Comparison of ENCODE assay signal across 29 cellular contexts in genomic region chr12:2258035-2258434, GRCh38.
A peak's percentile ranks its signal among the peaks of the same experiment; 100 is the strongest.
DNase-seq lines count a peak whose midpoint lies in the region; ATAC-seq and TF ChIP-seq lines count a peak whose summit lies in the region.
"Had no signal": no experiment of that assay in that cellular context is flagged by ENCODE, and none has a peak within 500 bp of the region (broad histone marks: within the 10 kb centered on the region; RNA-seq: fewer than 3 reads in every experiment).

No MANE protein-coding gene starts in this region.

- TF ChIP-seq CTCF in left ventricle myocardium inferior (IDR thresholded peaks at IDR 0.05; ENCODE audit: borderline replicate concordance) (no peak), cardiac fibroblast (IDR thresholded peaks at IDR 0.05; ENCODE audit: low read depth, low read length) (no peak)

- H3K9me3 ChIP-seq in left ventricle myocardium inferior (replicated peaks) = no peaks in the 10 kb centered on the region
- H3K9me3 ChIP-seq in right cardiac atrium (ENCODE audit: control insufficient read depth, low read length) = no peaks in the 10 kb centered on the region

- ATAC-seq in right cardiac atrium = no peak
- ATAC-seq in GM19395 (IDR thresholded peaks at IDR 0.05; ENCODE audit: unreplicated experiment) = no peak
- no peak for ATAC-seq in GM18520 (IDR thresholded peaks at IDR 0.05; ENCODE audit: unreplicated experiment)
- ATAC-seq: effector memory CD8-positive, alpha-beta T cell; foreskin keratinocyte; left ventricle myocardium superior; PC-3; SK-N-SH treated with all-trans-retinoic acid at 6 μM for 48 hours had no signal

- H3K4me3 ChIP-seq in left ventricle myocardium inferior (no peak overlapping the region), right cardiac atrium (ENCODE audit: low read length) (no peak overlapping the region), cardiac fibroblast (replicated peaks in 1 of 2; ENCODE audit: low read depth in 2 of 2, low read length in 2 of 2) (no peak overlapping the region)
- H3K4me3 ChIP-seq: skin epidermis had no signal

- WGBS in right cardiac atrium = 49% methylated on average over 2 of the region's 2 CpGs

- H3K27me3 ChIP-seq in left ventricle myocardium inferior (ENCODE audit: low read depth) = no peaks in the 10 kb centered on the region
- no peaks in the 10 kb centered on the region for H3K27me3 ChIP-seq in right cardiac atrium (ENCODE audit: control insufficient read depth, insufficient read depth)
- H3K27me3 ChIP-seq: foreskin keratinocyte had no signal

- intact Hi-C loops in left ventricle myocardium inferior (cut with micrococcal nuclease) (no loop called here), right cardiac atrium (cut with DNase I) (no loop called here)

- H3K36me3 ChIP-seq in left ventricle myocardium inferior = no peaks in the 10 kb centered on the region

- peaks cover 81% of the 10 kb centered on the region for H3K4me1 ChIP-seq in left ventricle myocardium inferior
- peaks cover 5% of the 10 kb centered on the region for H3K4me1 ChIP-seq in right cardiac atrium (ENCODE audit: control insufficient read depth, insufficient read depth, low read length)
- H3K4me1 ChIP-seq: foreskin keratinocyte had no signal

- H3K27ac ChIP-seq in left ventricle myocardium inferior (replicated peaks) (peak overlapping the region; percentile 25), right cardiac atrium (ENCODE audit: low read length) (no peak overlapping the region)
- H3K27ac ChIP-seq: foreskin keratinocyte had no signal

- DNase-seq in left ventricle myocardium inferior (no peak), right cardiac atrium (no peak), NOMO-1 treated with DMSO at 0.1 percent for 48 hours (lab: John Stamatoyannopoulos, UW; ENCODE audit: unreplicated experiment) (peak; percentile 85), cardiac fibroblast (ENCODE audit: low read depth in 2 of 2) (peak; percentile 67), NCI-H345 treated with DMSO at 0.1 percent for 48 hours (lab: John Stamatoyannopoulos, UW; ENCODE audit: unreplicated experiment) (no peak)
- no peak for DNase-seq in stimulated activated CD4-positive, alpha-beta T cell treated with anti-CD3 and anti-CD28 coated beads, Interleukin-2, amount 100 ng/mL, for 24 hours
- DNase-seq: 8988T; activated CD4-positive, alpha-beta T cell treated with anti-CD3 and anti-CD28 coated beads, Interleukin-2, amount 50 U/mL, for 48 hours; activated CD4-positive, CD25-positive, alpha-beta regulatory T cell treated with anti-CD3 and anti-CD28 coated beads, Interleukin-2, amount 50 U/mL, for 72 hours; activated T-cell treated with anti-CD3 and anti-CD28 coated beads, Interleukin-2, amount 50 U/mL, for 48 hours; CD4-positive, alpha-beta T cell; cortex of kidney; DMS79 treated with DMSO at 0.1 percent for 48 hours; effector memory CD8-positive, alpha-beta T cell; foreskin keratinocyte; H7; head of caudate nucleus; KG1; left ventricle myocardium superior; NCI-H1436; NCI-H2081; NCI-H446; NCI-H82; PC-3; stimulated activated naive CD4-positive, alpha-beta T cell treated with Interleukin-2 at 50 U/mL for 16 hours had no signal

Comparison
In these comparisons a context has a peak if more than half of its experiments do, and no peak if none do; other contexts are left out.
1. DNase-seq: peak in NOMO-1 treated with DMSO at 0.1 percent for 48 hours (single experiment) and cardiac fibroblast (2 of 2); none in left ventricle myocardium inferior (single experiment), right cardiac atrium (0 of 3), stimulated activated CD4-positive, alpha-beta T cell treated with anti-CD3 and anti-CD28 coated beads, Interleukin-2, amount 100 ng/mL, for 24 hours (0 of 2) and NCI-H345 treated with DMSO at 0.1 percent for 48 hours (single experiment).